ENCODE assay signal across 24 cellular contexts in the genomic region with DNA sequence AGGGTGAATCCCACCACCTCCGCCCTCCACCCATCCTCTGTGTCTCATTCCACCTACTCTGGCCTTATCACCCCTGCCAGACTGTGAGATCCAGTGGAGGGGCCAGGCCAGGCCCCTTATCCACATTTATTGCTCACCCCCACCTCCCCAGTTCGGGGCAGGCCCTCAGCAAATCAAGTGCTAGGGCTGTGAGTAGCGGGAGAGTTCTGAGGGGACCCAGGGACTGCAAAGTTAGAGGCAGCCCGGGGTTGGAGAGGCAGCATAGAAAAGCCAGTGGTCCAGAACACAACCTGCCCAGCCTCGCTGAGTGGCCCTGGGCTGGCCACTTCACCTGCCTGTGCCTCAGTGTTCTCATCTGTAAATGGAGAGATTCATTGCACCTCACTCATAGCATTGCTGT. TPM values are rescaled to one million over a fixed set of nuclear protein-coding genes. Genes with fewer than 3 reads are reported as not detected.
DNase-seq lines count a peak whose midpoint lies in the region; ATAC-seq, FAIRE-seq and TF ChIP-seq lines count a peak whose summit lies in the region.
"Had no signal": no experiment of that assay in that cellular context is flagged by ENCODE, and none has a peak within 500 bp of the region (broad histone marks: within the 10 kb centered on the region; RNA-seq: fewer than 3 reads in every experiment).

No MANE protein-coding gene starts in this region.

- H3K4me2 ChIP-seq in GM23248 (ENCODE audit: unreplicated experiment) (no peak overlapping the region), astrocyte (ENCODE audit: low read length) (peak overlapping the region; percentile 73), smooth muscle cell (no peak overlapping the region)
- H3K4me2 ChIP-seq: BLaER1 had no signal

- no peaks in the 10 kb centered on the region for H3K36me3 Mint-ChIP-seq in astrocyte (ENCODE audit: low read depth, unreplicated experiment)

- no peaks in the 10 kb centered on the region for H3K36me3 ChIP-seq in GM23248 (ENCODE audit: low read depth)
- H3K36me3 ChIP-seq in astrocyte (ENCODE audit: insufficient read depth, low read length): no peaks in the 10 kb centered on the region
- H3K36me3 ChIP-seq in smooth muscle cell (ENCODE audit: low read depth): no peaks in the 10 kb centered on the region
- H3K36me3 ChIP-seq: BLaER1, Peyer's patch, right atrium auricular region, tibial nerve had no signal

- H3K27ac Mint-ChIP-seq in astrocyte (ENCODE audit: unreplicated experiment): peak overlapping the region; percentile 99
- H3K27ac Mint-ChIP-seq: activated CD4-positive, alpha-beta T cell treated with anti-CD3 and anti-CD28 coated beads for 36 hours had no signal

- ATAC-seq in HG03135 (IDR thresholded peaks at IDR 0.05; ENCODE audit: unreplicated experiment) (no peak), HG03571 (IDR thresholded peaks at IDR 0.05; ENCODE audit: unreplicated experiment) (no peak)

- H3K9ac ChIP-seq in GM23248 (peak overlapping the region; percentile 49), astrocyte (ENCODE audit: low read length) (peak overlapping the region; percentile 59), smooth muscle cell (ENCODE audit: low read depth) (peak overlapping the region; percentile 37)
- H3K9ac ChIP-seq: BLaER1, parathyroid adenoma had no signal

- H3F3A ChIP-seq in GM23248 (ENCODE audit: insufficient read depth) (peaks cover 13% of the 10 kb centered on the region; the same call in 1 of the 2 replicates), smooth muscle cell (ENCODE audit: low read depth) (peaks cover 14% of the 10 kb centered on the region)

- H3K4me1 ChIP-seq in GM23248 (ENCODE audit: insufficient read depth): peaks cover 18% of the 10 kb centered on the region
- H3K4me1 ChIP-seq in astrocyte (ENCODE audit: insufficient read depth, low read length): peaks cover 22% of the 10 kb centered on the region
- H3K4me1 ChIP-seq in smooth muscle cell (ENCODE audit: low read depth): peaks cover 17% of the 10 kb centered on the region
- H3K4me1 ChIP-seq: BLaER1, body of pancreas, parathyroid adenoma had no signal

- 96 to 99% methylated on average over 4 to 5 of the region's 5 CpGs for WGBS in GM23248 (ENCODE audit: low coverage in 1 of 2, low lambda C conversion rate in 2 of 2, missing lambda C conversion rate in 2 of 2), 2 experiments
- WGBS in smooth muscle cell (ENCODE audit: low lambda C conversion rate): 86% methylated on average over 5 of the region's 5 CpGs

- no peaks in the 10 kb centered on the region for H3K27me3 ChIP-seq in GM23248 (replicated peaks; ENCODE audit: insufficient read depth)
- H3K27me3 ChIP-seq in astrocyte (ENCODE audit: insufficient read depth, low read length): no peaks in the 10 kb centered on the region
- no peaks in the 10 kb centered on the region for H3K27me3 ChIP-seq in smooth muscle cell (ENCODE audit: low read depth)
- H3K27me3 ChIP-seq: BLaER1, body of pancreas, Peyer's patch, right atrium auricular region, tibial nerve had no signal

- peaks cover 32% of the 10 kb centered on the region for H3K4me1 Mint-ChIP-seq in astrocyte (ENCODE audit: low read depth, unreplicated experiment)

- DNase-seq in GM23248 (no peak), astrocyte (ENCODE audit: low read depth) (no peak), mesenteric fat pad (ENCODE audit: low spot score) (peak; percentile 81), smooth muscle cell (lab: John Stamatoyannopoulos, UW; ENCODE audit: unreplicated experiment) (no peak), NCI-H2227 treated with DMSO at 0.1 percent for 48 hours (lab: John Stamatoyannopoulos, UW) (no peak), GM13977 (ENCODE audit: low spot score) (no peak)
- DNase-seq: activated CD8-positive, alpha-beta memory T cell treated with anti-CD3 and anti-CD28 coated beads for 24 hours; activated gamma-delta T cell treated with Interleukin-2 at 50 U/mL for 16 hours; activated T-cell treated with anti-CD3 and anti-CD28 coated beads for 4 hours; hippocampal formation; NCI-H1436 treated with DMSO at 0.1 percent for 48 hours; NCI-H2081 treated with DMSO at 0.1 percent for 48 hours; stimulated activated CD8-positive, alpha-beta memory T cell treated with anti-CD3 and anti-CD28 coated beads, Interleukin-4, amount 100 ng/mL, for 48 hours had no signal

- H3K9me3 ChIP-seq in GM23248 (ENCODE audit: low read depth): no peaks in the 10 kb centered on the region
- no peaks in the 10 kb centered on the region for H3K9me3 ChIP-seq in astrocyte (ENCODE audit: insufficient read depth, low read depth, low read length)
- H3K9me3 ChIP-seq in smooth muscle cell (replicated peaks; ENCODE audit: low read depth): no peaks in the 10 kb centered on the region
- H3K9me3 ChIP-seq: BLaER1, body of pancreas, Peyer's patch, right atrium auricular region, tibial nerve had no signal

- in situ Hi-C loops in GM23248 (cut with MboI) (no loop called here), GM13977 (cut with MboI; ENCODE audit: low pct_unique_long_range_greater_than_20kb, low sequenced_read_pairs, unreplicated experiment) (no loop called here)

- H3K9me3 Mint-ChIP-seq in astrocyte (ENCODE audit: unreplicated experiment): peaks cover 5% of the 10 kb centered on the region
- H3K9me3 Mint-ChIP-seq: stimulated activated naive CD8-positive, alpha-beta T cell treated with anti-CD3 and anti-CD28 coated beads, Interleukin-15, Interleukin-2, amounts not matched to agents 100 ng/mL and 50 ng/mL, for 24 hours had no signal

- TF ChIP-seq CTCF in astrocyte (IDR thresholded peaks at IDR 0.05; ENCODE audit: insufficient read depth, low read depth, low read length) (no peak), smooth muscle cell (IDR thresholded peaks at IDR 0.05; ENCODE audit: borderline replicate concordance, insufficient read depth, poor library complexity, severe bottlenecking) (no peak), GM13977 (IDR thresholded peaks at IDR 0.05; ENCODE audit: extremely low read depth, insufficient read depth, missing control alignments) (no peak)

- H3K4me3 ChIP-seq in GM23248 (no peak overlapping the region), astrocyte (ENCODE audit: insufficient read depth, low read depth, low read length) (no peak overlapping the region), smooth muscle cell (no peak overlapping the region)
- H3K4me3 ChIP-seq: BLaER1, body of pancreas, Peyer's patch, right atrium auricular region, tibial nerve had no signal

- H3K9me2 ChIP-seq in GM23248 (ENCODE audit: insufficient read depth): no peaks in the 10 kb centered on the region

- H3K27ac ChIP-seq in GM23248 (peak overlapping the region; percentile 61), astrocyte (ENCODE audit: low read depth, low read length) (peak overlapping the region; percentile 68), smooth muscle cell (ENCODE audit: low read depth) (peak overlapping the region; percentile 72)
- H3K27ac ChIP-seq: BLaER1, body of pancreas, parathyroid adenoma, Peyer's patch, right atrium auricular region, VCaP had no signal

- H2AFZ ChIP-seq in GM23248 (no peak overlapping the region), astrocyte (ENCODE audit: low read depth, low read length) (no peak overlapping the region), smooth muscle cell (ENCODE audit: low read depth) (no peak overlapping the region)
- H2AFZ ChIP-seq: parathyroid adenoma had no signal

- no peaks in the 10 kb centered on the region for H3K27me3 Mint-ChIP-seq in astrocyte (ENCODE audit: low read depth, unreplicated experiment)
- H3K27me3 Mint-ChIP-seq: activated CD4-positive, alpha-beta T cell treated with anti-CD3 and anti-CD28 coated beads for 36 hours; stimulated activated naive CD8-positive, alpha-beta T cell treated with anti-CD3 and anti-CD28 coated beads, Interleukin-15, Interleukin-2, amounts not matched to agents 100 ng/mL and 50 ng/mL, for 24 hours had no signal

- H3K79me2 ChIP-seq in GM23248 (ENCODE audit: insufficient read depth) (no peaks in the 10 kb centered on the region), astrocyte (ENCODE audit: insufficient read depth, low read length) (no peaks in the 10 kb centered on the region), smooth muscle cell (ENCODE audit: low read depth) (no peaks in the 10 kb centered on the region)
- H3K79me2 ChIP-seq: parathyroid adenoma had no signal

- no peak overlapping the region for H3K4me3 Mint-ChIP-seq in astrocyte (ENCODE audit: unreplicated experiment)
- H3K4me3 Mint-ChIP-seq: activated CD4-positive, alpha-beta T cell treated with anti-CD3 and anti-CD28 coated beads for 36 hours; stimulated activated naive CD8-positive, alpha-beta T cell treated with anti-CD3 and anti-CD28 coated beads, Interleukin-15, Interleukin-2, amounts not matched to agents 100 ng/mL and 50 ng/mL, for 24 hours had no signal

- H4K20me1 ChIP-seq in GM23248 (ENCODE audit: insufficient read depth) (no peaks in the 10 kb centered on the region), astrocyte (ENCODE audit: insufficient read depth, low read length) (no peaks in the 10 kb centered on the region), smooth muscle cell (ENCODE audit: low read depth) (no peaks in the 10 kb centered on the region)
- H4K20me1 ChIP-seq: BLaER1 had no signal

- FAIRE-seq in astrocyte (lab: Jason Lieb, UNC): no peak

RNA-seq across cellular contexts. Expression of a gene that starts 27.2 kb away (rescaled TPM):
- total RNA-seq in GM23248 (2014; rRNA removed; shearing (Covaris generic)): 403 and 414 TPM in 2 replicates
- polyA plus RNA-seq in GM23248 (2016; fragmentation: Nextera tagmentation; extraction: Ambion mirVana): 593 and 597 TPM in 2 replicates
- 1,163 and 1,186 TPM in 2 replicates for total RNA-seq in astrocyte
- 215 TPM for total RNA-seq in mesenteric fat pad
- total RNA-seq in smooth muscle cell: 361 and 422 TPM in 2 replicates
- polyA plus RNA-seq in smooth muscle cell: 741 and 806 TPM in 2 replicates
